Comparison of ENCODE assay signal across 1 cellular context in the genomic region with DNA sequence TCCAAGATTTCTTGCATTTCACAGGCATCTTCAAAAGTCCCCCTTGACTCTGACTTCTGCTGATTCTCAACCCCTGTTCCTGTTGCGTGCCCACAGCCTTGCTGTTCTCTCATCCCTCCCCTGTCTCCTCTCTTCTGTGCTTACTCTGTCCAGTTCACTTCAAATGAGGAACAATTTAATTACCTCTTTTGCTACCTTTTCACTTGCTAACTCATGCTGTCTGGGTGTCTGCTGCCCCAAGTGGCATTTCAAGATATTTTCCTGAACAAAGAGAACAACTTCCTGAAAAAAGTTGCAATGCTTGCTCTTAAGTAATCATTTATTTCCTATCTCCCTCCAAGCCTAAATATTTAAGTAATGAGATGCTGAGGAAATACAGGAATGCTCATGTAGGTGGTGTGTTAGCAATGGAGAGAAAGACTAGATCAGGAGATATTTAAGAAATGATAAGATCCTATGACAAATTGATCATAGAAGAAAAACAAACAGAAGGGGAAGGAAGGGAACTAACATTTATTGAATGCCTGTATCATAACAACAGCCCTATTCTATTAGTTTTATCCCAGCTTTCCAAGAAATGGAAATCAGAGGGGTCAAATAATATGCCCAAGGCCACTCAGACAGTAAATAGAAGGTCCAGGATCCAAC.
TF ChIP-seq lines count a peak whose summit lies in the region.

No MANE protein-coding gene starts in this region.

TF ChIP-seq in SK-N-SH, 30 proteins besides CTCF, POLR2A, EP300 and RAD21 (continued from another document):
- TF ChIP-seq ZBTB33 (IDR thresholded peaks at IDR 0.05; ENCODE audit: borderline replicate concordance, low read depth) (no peak), GABPA (IDR thresholded peaks at IDR 0.05; ENCODE audit: low read depth) (no peak), NFIC (IDR thresholded peaks at IDR 0.05; ENCODE audit: borderline replicate concordance) (no peak), IRF3 (IDR thresholded peaks at IDR 0.05; ENCODE audit: low read depth, low read length) (no peak), TCF12 (IDR thresholded peaks at IDR 0.05) (no peak)
